Comparison of ENCODE assay signal across 1 cellular context in the genomic region with DNA sequence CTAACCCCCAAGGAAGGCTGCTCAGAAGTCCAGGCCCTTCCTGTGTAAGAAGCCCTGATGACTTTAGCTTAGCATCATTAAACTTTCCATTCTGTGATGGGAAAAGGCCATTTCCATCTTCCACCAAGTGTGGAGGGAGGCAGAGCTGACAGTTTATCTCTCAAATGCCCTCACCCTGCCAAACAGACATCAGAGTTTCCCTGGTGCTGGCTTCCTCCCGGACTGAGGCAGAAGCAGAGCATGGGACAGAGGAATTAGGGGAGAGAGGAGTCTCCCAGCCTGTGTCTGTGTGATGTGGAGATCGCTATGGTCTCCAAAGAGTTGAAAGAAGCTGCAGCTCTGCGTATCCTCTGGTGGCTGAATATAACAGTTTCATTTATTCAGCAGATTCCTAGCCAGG.
TF ChIP-seq lines count a peak whose summit lies in the region.

No MANE protein-coding gene starts in this region.

TF ChIP-seq in IMR-90, 13 proteins besides CTCF, POLR2A, EP300 and RAD21:
- TF ChIP-seq FOS (IDR thresholded peaks at IDR 0.05; ENCODE audit: low read depth, low read length) (no peak), MAFK (IDR thresholded peaks at IDR 0.05; ENCODE audit: low read depth, low read length) (no peak), CHD1 (IDR thresholded peaks at IDR 0.05; ENCODE audit: low read depth, low read length) (no peak), CEBPB (IDR thresholded peaks at IDR 0.05; ENCODE audit: low read depth, low read length) (no peak), RFX5 (IDR thresholded peaks at IDR 0.05; ENCODE audit: low read depth, low read length) (no peak), RCOR1 (IDR thresholded peaks at IDR 0.05; ENCODE audit: insufficient replicate concordance, low read length) (no peak), MXI1 (IDR thresholded peaks at IDR 0.05; ENCODE audit: borderline replicate concordance, low read depth, low read length) (no peak), MAZ (IDR thresholded peaks at IDR 0.05; ENCODE audit: borderline replicate concordance, low read depth, low read length) (no peak), BHLHE40 (IDR thresholded peaks at IDR 0.05; ENCODE audit: low read depth, low read length) (no peak), NFE2L2 (IDR thresholded peaks at IDR 0.05; ENCODE audit: low read depth, low read length) (no peak), SMC3 (IDR thresholded peaks at IDR 0.05; ENCODE audit: low read depth, low read length) (no peak)
- TF ChIP-seq, protein P1, sequence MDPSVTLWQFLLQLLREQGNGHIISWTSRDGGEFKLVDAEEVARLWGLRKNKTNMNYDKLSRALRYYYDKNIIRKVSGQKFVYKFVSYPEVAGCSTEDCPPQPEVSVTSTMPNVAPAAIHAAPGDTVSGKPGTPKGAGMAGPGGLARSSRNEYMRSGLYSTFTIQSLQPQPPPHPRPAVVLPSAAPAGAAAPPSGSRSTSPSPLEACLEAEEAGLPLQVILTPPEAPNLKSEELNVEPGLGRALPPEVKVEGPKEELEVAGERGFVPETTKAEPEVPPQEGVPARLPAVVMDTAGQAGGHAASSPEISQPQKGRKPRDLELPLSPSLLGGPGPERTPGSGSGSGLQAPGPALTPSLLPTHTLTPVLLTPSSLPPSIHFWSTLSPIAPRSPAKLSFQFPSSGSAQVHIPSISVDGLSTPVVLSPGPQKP (IDR thresholded peaks at IDR 0.05; ENCODE audit: borderline replicate concordance, low read depth, low read length), result no peak
- TF ChIP-seq, protein P2, sequence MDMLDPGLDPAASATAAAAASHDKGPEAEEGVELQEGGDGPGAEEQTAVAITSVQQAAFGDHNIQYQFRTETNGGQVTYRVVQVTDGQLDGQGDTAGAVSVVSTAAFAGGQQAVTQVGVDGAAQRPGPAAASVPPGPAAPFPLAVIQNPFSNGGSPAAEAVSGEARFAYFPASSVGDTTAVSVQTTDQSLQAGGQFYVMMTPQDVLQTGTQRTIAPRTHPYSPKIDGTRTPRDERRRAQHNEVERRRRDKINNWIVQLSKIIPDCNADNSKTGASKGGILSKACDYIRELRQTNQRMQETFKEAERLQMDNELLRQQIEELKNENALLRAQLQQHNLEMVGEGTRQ (IDR thresholded peaks at IDR 0.05; ENCODE audit: low read depth, low read length), result no peak
